Comparison of ENCODE assay signal across 9 cellular contexts in the genomic region with DNA sequence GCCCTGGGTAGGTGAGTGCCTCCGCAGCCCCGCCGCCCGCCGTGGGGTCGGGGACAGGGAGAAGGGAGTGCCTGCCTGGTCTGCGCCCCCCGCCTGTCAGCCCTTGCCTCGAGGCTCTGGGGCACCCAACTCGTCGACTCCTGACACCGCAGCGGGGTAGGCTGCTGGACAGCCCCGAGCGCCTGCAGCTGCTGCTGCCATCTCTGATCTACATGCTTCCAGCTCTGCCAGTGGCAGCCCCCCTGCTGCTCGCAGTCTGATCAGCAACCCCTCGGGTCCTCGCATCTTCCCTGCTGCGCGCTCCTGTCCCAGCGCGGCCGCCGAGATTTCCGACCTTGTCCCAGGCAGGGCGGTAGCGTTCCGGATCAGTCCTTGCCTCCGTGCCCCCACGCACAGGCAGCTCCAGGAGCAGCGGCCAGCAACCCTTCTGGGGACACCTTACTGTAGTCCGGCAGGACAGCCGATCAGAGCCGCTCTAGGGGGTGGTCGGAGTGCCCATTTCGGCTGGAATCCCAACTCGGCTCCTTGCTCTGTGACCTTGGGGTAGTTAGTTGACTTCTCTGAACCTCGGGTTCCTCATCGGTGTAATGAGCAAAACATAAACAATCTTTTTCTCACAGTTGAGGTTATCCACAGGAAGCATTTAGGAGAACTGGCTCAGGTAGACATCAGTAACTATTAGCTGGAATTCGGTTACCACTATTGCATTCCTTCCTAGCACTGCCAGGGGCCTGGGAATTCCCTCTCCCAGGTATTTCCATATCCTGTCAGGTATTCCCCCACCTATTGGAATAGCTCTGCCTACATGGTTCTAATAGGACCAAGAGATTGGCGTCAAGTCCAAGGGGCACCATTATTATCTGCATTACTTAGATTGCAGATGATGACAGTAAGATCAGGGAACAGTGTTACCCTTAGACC. TPM values are rescaled to one million over a fixed set of nuclear protein-coding genes. Genes with fewer than 3 reads are reported as not detected.
DNase-seq lines count a peak whose midpoint lies in the region; ATAC-seq and TF ChIP-seq lines count a peak whose summit lies in the region.
"Had no signal": no experiment of that assay in that cellular context is flagged by ENCODE, and none has a peak within 500 bp of the region (broad histone marks: within the 10 kb centered on the region; RNA-seq: fewer than 3 reads in every experiment).

No MANE protein-coding gene starts in this region.

- ATAC-seq in HG03135 (IDR thresholded peaks at IDR 0.05; ENCODE audit: unreplicated experiment) = no peak

- peak; percentile 82 for DNase-seq in H7
- DNase-seq in coronary artery (ENCODE audit: low spot score) = no peak
- DNase-seq in ovary = no peak
- no peak for DNase-seq in activated CD8-positive, alpha-beta memory T cell treated with anti-CD3 and anti-CD28 coated beads for 24 hours
- no peak for DNase-seq in NCI-H1930 (lab: John Stamatoyannopoulos, UW)
- DNase-seq: activated effector memory CD4-positive, alpha-beta T cell treated with Interleukin-2 at 50 U/mL for 16 hours had no signal

- H3K9me3 ChIP-seq in ovary = no peaks in the 10 kb centered on the region

- TF ChIP-seq EP300 in ovary (IDR thresholded peaks at IDR 0.05) = no peak

- 9 to 27% (median 14%) methylated on average over 39 to 41 of the region's 41 CpGs for WGBS in ovary, 3 donors

- H3K4me1 ChIP-seq in ovary (ENCODE audit: insufficient read depth) = peaks cover 2% of the 10 kb centered on the region

- TF ChIP-seq POLR2A in ovary (IDR thresholded peaks at IDR 0.05) = no peak

- H3K27ac ChIP-seq in coronary artery (no peak overlapping the region), ovary (no peak overlapping the region)

- TF ChIP-seq CTCF in coronary artery (IDR thresholded peaks at IDR 0.05) (no peak), ovary (IDR thresholded peaks at IDR 0.05) (no peak)

- H3K27me3 ChIP-seq in H7 (ENCODE audit: control insufficient read depth, insufficient read depth, low read length) (peaks cover 86% of the 10 kb centered on the region), ovary (no peaks in the 10 kb centered on the region)

- H3K4me3 ChIP-seq in H7 (ENCODE audit: insufficient read depth, low read depth, low read length) (peak overlapping the region; percentile 55), coronary artery (peak overlapping the region; percentile 67), ovary (peak overlapping the region; percentile 39)

- intact Hi-C loops in ovary (cut with DNase I) = no loop called here

- no peaks in the 10 kb centered on the region for H3K36me3 ChIP-seq in H7 (replicated peaks; ENCODE audit: control insufficient read depth, insufficient read depth, low read length)
- H3K36me3 ChIP-seq in ovary = no peaks in the 10 kb centered on the region

RNA-seq across cellular contexts. Expression of gene BCAN, which starts 0.6 kb away (rescaled TPM):
- total RNA-seq in H7 (2014; rRNA removed; shearing (Covaris generic)) = 1.7 and 4.1 TPM in 2 replicates
- total RNA-seq in ovary = 1 to 10 TPM in 2 of 7 donors, under 1 TPM in 2, not detected in 3; 0.20 to 2.2 (median 1.0) TPM
- polyA plus RNA-seq in ovary = under 1 TPM; 0.11 to 0.43 TPM
- total RNA-seq: lung microvascular endothelial cell, subcutaneous adipose tissue had no signal

RNA-seq across cellular contexts. Expression of gene HAPLN2, which starts 23.3 kb away (rescaled TPM):
- 0.73 and 1.3 TPM in 2 replicates for total RNA-seq in H7 (2014; rRNA removed; shearing (Covaris generic))
- 1 to 10 TPM in 5 of 7 donors, under 1 TPM in 2; 0.30 to 1.9 (median 1.2) TPM for total RNA-seq in ovary
- 1 to 10 TPM in 1 of 2 donors, not detected in 1; 1.1 TPM for polyA plus RNA-seq in ovary
- total RNA-seq: lung microvascular endothelial cell had no signal

RNA-seq across cellular contexts. Expression of gene NES, which starts 34.7 kb away (rescaled TPM):
- total RNA-seq in H7 (2014; rRNA removed; shearing (Covaris generic)) = 220 and 231 TPM in 2 replicates
- total RNA-seq in ovary = 10 to 100 TPM in 3 of 7 donors, 1 to 10 TPM in 4; 3.5 to 32.9 (median 9.8) TPM
- 10 to 100 TPM; 13.5 to 31.7 TPM for polyA plus RNA-seq in ovary

RNA-seq across cellular contexts. Expression of gene GPATCH4, which starts 41.2 kb away (rescaled TPM):
- 40.6 and 45.0 TPM in 2 replicates for total RNA-seq in H7 (2014; rRNA removed; shearing (Covaris generic))
- total RNA-seq in ovary = 10 to 100 TPM; 11.1 to 45.1 (median 22.8) TPM
- polyA plus RNA-seq in ovary = 10 to 100 TPM; 10.0 to 22.0 TPM

RNA-seq across cellular contexts. Expression of gene NAXE, which starts 50.9 kb away (rescaled TPM):
- total RNA-seq in H7 (2014; rRNA removed; shearing (Covaris generic)) = 133 and 151 TPM in 2 replicates
- 10 to 100 TPM; 43.5 to 85.4 (median 65.4) TPM for total RNA-seq in ovary
- 10 to 100 TPM; 57.8 to 75.0 TPM for polyA plus RNA-seq in ovary
